1 cellular context compared by ENCODE assay signal in the genomic region with DNA sequence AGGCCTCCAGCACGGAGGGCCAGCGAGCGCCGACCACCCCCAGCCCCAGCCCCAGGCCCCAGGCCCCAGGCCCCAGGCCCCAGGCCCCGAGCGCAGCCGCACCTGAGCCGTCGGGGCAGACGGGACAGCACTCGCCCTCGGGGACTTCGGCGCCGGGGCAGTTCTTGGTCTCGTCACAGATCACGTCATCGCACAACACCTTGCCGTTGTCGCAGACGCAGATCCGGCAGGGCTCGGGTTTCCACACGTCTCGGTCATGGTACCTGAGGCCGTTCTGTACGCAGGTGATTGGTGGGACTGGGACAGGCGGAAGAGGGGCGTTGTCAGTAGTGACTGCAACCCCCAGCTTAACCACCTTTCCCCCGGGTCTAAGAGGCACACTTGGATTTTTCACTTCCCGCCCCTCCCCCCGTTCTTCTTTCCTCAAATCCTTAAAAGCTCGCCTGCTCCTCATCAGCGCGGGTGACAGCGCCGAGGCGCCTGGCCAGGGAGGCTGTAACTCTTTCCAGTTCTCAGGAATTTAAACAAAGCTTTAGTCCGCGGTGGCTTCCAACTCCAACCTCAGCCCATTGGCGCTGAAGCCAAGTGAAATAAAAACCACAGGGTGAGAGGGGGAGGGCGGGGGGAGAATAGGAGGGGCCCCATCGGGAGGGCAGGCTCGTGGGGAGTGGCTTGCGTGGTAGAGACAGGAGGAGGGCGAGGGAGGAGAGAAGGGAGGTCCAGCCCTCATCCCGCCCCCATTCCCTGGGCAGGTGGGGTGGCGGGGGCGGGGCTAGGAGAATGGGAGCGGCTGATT.
TF ChIP-seq lines count a peak whose summit lies in the region.

No MANE protein-coding gene starts in this region.

TF ChIP-seq in K562, 482 proteins besides CTCF, POLR2A, EP300 and RAD21 (continued from another document):
- TF ChIP-seq SPI1 (IDR thresholded peaks at IDR 0.05; ENCODE audit: borderline replicate concordance, low read depth, low read length): 0 out of 2 replicates have a peak, but pooled peaks have one; percentile 1
- TF ChIP-seq ZNF253 (CRISPR knock-in tag; conservative IDR thresholded peaks at IDR 0.05): no peak
- peak; percentile 59 for TF ChIP-seq EGR1 (conservative IDR thresholded peaks at IDR 0.05)
- no peak for TF ChIP-seq POLR2AphosphoS2 (IDR thresholded peaks at IDR 0.05; ENCODE audit: low read length)
- TF ChIP-seq, protein P1, sequence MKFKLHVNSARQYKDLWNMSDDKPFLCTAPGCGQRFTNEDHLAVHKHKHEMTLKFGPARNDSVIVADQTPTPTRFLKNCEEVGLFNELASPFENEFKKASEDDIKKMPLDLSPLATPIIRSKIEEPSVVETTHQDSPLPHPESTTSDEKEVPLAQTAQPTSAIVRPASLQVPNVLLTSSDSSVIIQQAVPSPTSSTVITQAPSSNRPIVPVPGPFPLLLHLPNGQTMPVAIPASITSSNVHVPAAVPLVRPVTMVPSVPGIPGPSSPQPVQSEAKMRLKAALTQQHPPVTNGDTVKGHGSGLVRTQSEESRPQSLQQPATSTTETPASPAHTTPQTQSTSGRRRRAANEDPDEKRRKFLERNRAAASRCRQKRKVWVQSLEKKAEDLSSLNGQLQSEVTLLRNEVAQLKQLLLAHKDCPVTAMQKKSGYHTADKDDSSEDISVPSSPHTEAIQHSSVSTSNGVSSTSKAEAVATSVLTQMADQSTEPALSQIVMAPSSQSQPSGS (CRISPR knock-in tag; IDR thresholded peaks at IDR 0.05): 0 out of 2 replicates have a peak, but pooled peaks have one; percentile 21
- TF ChIP-seq JUN (IDR thresholded peaks at IDR 0.05; ENCODE audit: borderline replicate concordance, low read depth, low read length): no peak
- 0 out of 2 replicates have a peak, but pooled peaks have one; percentile 31 for TF ChIP-seq JUN (CRISPR knock-in tag; IDR thresholded peaks at IDR 0.05; ENCODE audit: borderline replicate concordance)
- TF ChIP-seq ZNF696 (CRISPR knock-in tag; conservative IDR thresholded peaks at IDR 0.05): no peak
TF ChIP-seq in K562: peak in this region for 15.
